ENCODE assay signal across 21 cellular contexts in the genomic region with DNA sequence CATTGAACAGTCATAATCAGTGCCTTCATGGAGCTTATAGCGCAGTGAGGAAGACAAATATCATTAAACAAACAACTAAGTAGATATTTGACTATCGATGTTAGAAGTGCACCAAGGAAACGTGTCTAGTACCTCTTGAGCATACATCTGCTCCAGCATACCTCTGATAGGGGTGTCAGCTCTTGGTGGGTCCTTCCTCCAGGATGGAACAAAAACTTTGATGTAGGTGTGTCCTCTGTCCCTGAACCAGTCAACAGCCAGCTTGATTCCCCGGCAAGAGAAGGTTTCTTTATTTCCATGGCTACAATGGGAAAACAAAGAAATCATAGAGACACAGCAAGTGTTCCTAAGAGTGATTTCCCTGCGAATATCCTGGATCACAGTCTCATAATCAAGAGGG.
"Had no signal": no experiment of that assay in that cellular context is flagged by ENCODE, and none has a peak within 500 bp of the region (broad histone marks: within the 10 kb centered on the region; RNA-seq: fewer than 3 reads in every experiment).

No MANE protein-coding gene starts in this region.

- H3K4me3 Mint-ChIP-seq: activated CD4-positive, alpha-beta memory T cell treated with anti-CD3 and anti-CD28 coated beads, Interleukin-2, amount 10 ng/mL, durations not matched to agents 7 days and 5 days; activated CD4-positive, alpha-beta T cell treated with anti-CD3 and anti-CD28 coated beads for 36 hours; activated naive CD4-positive, alpha-beta T cell treated with anti-CD3 and anti-CD28 coated beads, Interleukin-2, amount 50 U/mL, for 24 hours; T-cell had no signal

- DNase-seq: activated CD4-positive, alpha-beta memory T cell treated with anti-CD3 and anti-CD28 coated beads, Interleukin-2, amount 10 ng/mL, durations not matched to agents 7 days and 5 days; activated CD4-positive, alpha-beta T cell treated with anti-CD3 and anti-CD28 coated beads for 36 hours; activated CD4-positive, alpha-beta T cell treated with anti-CD3 and anti-CD28 coated beads, Interleukin-2, amount 50 U/mL, for 1 hour; activated effector memory CD4-positive, alpha-beta T cell treated with Interleukin-2 at 50 U/mL for 16 hours; activated naive CD4-positive, alpha-beta T cell; activated T-cell treated with anti-CD3 and anti-CD28 coated beads for 4 hours; caudate nucleus; Karpas-422; NCI-H1105 treated with DMSO at 0.1 percent for 48 hours; NCI-H1436 treated with DMSO at 0.1 percent for 48 hours; NCI-H187; NCI-H2171; NCI-H226; NCI-H748 treated with DMSO at 0.1 percent for 48 hours; SIG-M5; T-cell had no signal

- H3K36me3 ChIP-seq: breast epithelium had no signal

- H3K4me1 ChIP-seq: breast epithelium had no signal

- ATAC-seq: activated CD4-positive, alpha-beta T cell treated with anti-CD3 and anti-CD28 coated beads for 36 hours; K562; T-cell had no signal

- H3K27me3 Mint-ChIP-seq: activated CD4-positive, alpha-beta memory T cell treated with anti-CD3 and anti-CD28 coated beads, Interleukin-2, amount 10 ng/mL, durations not matched to agents 7 days and 5 days; activated CD4-positive, alpha-beta T cell treated with anti-CD3 and anti-CD28 coated beads for 36 hours; activated naive CD4-positive, alpha-beta T cell treated with anti-CD3 and anti-CD28 coated beads, Interleukin-2, amount 50 U/mL, for 24 hours; T-cell had no signal

- H3K9me3 ChIP-seq: breast epithelium had no signal

- H3K27ac ChIP-seq: breast epithelium, SK-N-MC, VCaP had no signal

- H3K9me3 Mint-ChIP-seq: activated CD4-positive, alpha-beta memory T cell treated with anti-CD3 and anti-CD28 coated beads, Interleukin-2, amount 10 ng/mL, durations not matched to agents 7 days and 5 days; activated naive CD4-positive, alpha-beta T cell treated with anti-CD3 and anti-CD28 coated beads, Interleukin-2, amount 50 U/mL, for 24 hours; T-cell had no signal

- H3K27ac Mint-ChIP-seq: activated CD4-positive, alpha-beta memory T cell treated with anti-CD3 and anti-CD28 coated beads, Interleukin-2, amount 10 ng/mL, durations not matched to agents 7 days and 5 days; activated CD4-positive, alpha-beta T cell treated with anti-CD3 and anti-CD28 coated beads for 36 hours; activated naive CD4-positive, alpha-beta T cell treated with anti-CD3 and anti-CD28 coated beads, Interleukin-2, amount 50 U/mL, for 24 hours; T-cell had no signal

- H3K4me3 ChIP-seq: breast epithelium, K562, SK-N-MC had no signal

- H3K27me3 ChIP-seq: breast epithelium had no signal
